Comparison of ENCODE assay signal across 1 cellular context in genomic region chr2:165238295-165238694, GRCh38.
A peak's percentile ranks its signal among the peaks of the same experiment; 100 is the strongest.
TF ChIP-seq lines count a peak whose summit lies in the region.

No MANE protein-coding gene starts in this region.

TF ChIP-seq in GM12878, 131 proteins besides CTCF, POLR2A, EP300 and RAD21 (continued from another document):
- TF ChIP-seq REST (IDR thresholded peaks at IDR 0.05; ENCODE audit: low read depth, low read length) (peak; percentile 88), USF1 (IDR thresholded peaks at IDR 0.05; ENCODE audit: borderline replicate concordance, extremely low read length, insufficient read depth, low read depth, low read length) (no peak), TCF3 (IDR thresholded peaks at IDR 0.05; ENCODE audit: borderline replicate concordance, insufficient read depth, low read depth, low read length) (no peak), MEF2A (IDR thresholded peaks at IDR 0.05; ENCODE audit: insufficient read depth, low read depth, low read length) (no peak), SPI1 (IDR thresholded peaks at IDR 0.05; ENCODE audit: borderline replicate concordance, insufficient read depth, low read depth, low read length) (no peak), NR2C1 (IDR thresholded peaks at IDR 0.05) (no peak)
